ENCODE assay signal across 1 cellular context in the genomic region with DNA sequence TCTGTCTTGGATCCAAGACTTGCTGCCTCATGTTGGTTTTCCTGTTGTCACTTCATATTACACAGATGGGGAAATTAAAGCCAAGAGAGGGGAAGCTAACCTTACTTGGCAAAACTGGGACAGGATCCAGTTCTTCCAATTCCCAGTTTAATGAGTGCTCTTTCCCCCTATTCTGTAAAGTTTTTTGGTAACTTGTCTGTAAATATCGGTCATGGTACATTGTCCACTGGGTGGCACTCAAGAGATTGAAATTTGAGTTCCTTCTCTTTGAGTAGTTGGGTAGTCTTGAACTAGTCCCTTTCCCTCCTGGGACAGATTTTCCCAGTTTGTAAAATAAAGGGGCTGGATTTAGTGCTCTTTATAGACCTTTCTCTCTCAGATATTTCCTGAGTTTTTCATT.
TF ChIP-seq lines count a peak whose summit lies in the region.

No MANE protein-coding gene starts in this region.

TF ChIP-seq in GM12878, 131 proteins besides CTCF, POLR2A, EP300 and RAD21:
- no peak for TF ChIP-seq IKZF1 (conservative IDR thresholded peaks at IDR 0.05)
- TF ChIP-seq SMC3 (IDR thresholded peaks at IDR 0.05; ENCODE audit: borderline replicate concordance, low read length), result peak; percentile 36; the same call in 1 of the 2 replicates
- TF ChIP-seq SUPT20H (IDR thresholded peaks at IDR 0.05; ENCODE audit: borderline replicate concordance, control insufficient read depth, low read depth, low read length), result no peak
- no peak for TF ChIP-seq ZBTB11 (CRISPR knock-in tag; IDR thresholded peaks at IDR 0.05)
- no peak for TF ChIP-seq USF1 (IDR thresholded peaks at IDR 0.05; ENCODE audit: borderline replicate concordance, extremely low read length, insufficient read depth, low read depth, low read length)
